1 cellular context compared by ENCODE assay signal in the genomic region with DNA sequence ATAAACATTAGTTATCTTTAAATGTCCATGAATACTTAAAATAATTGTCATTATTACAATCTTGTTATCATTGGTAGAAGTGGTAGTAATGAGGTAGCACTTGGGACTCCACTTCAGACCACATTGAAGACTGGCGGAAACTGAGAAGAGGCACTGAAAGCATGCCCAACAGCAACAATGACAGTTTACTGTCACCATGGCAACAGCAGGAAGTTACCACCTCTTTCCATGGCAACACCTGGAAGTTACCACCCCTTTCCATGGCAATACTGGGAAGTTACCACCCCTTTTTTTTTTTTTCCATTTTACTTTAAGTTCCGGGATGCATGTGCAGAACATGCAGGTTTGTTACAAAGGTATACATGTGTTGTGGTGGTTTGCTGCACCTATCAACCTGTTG.
TF ChIP-seq lines count a peak whose summit lies in the region.

No MANE protein-coding gene starts in this region.

TF ChIP-seq in HepG2, 621 proteins besides CTCF, POLR2A, EP300 and RAD21:
- no peak for TF ChIP-seq ZZZ3 (CRISPR knock-in tag; IDR thresholded peaks at IDR 0.05; ENCODE audit: borderline replicate concordance)
- TF ChIP-seq RFX1 (IDR thresholded peaks at IDR 0.05) = peak; percentile 32; the same call in 1 of the 2 replicates
